ENCODE assay signal across 15 cellular contexts in genomic region chr7:92715963-92716362, GRCh38.
"Had no signal": no experiment of that assay in that cellular context is flagged by ENCODE, and none has a peak within 500 bp of the region (broad histone marks: within the 10 kb centered on the region; RNA-seq: fewer than 3 reads in every experiment).

No MANE protein-coding gene starts in this region.

- H3K4me1 Mint-ChIP-seq: nephron progenitor cell had no signal

- H3K27me3 Mint-ChIP-seq: activated CD4-positive, alpha-beta T cell treated with anti-CD3 and anti-CD28 coated beads for 36 hours; activated CD8-positive, alpha-beta T cell treated with anti-CD3 and anti-CD28 coated beads for 36 hours; memory B cell; T-cell had no signal

- H3K4me3 ChIP-seq: left lung, pancreas, thyroid gland had no signal

- DNase-seq: activated CD4-positive, alpha-beta T cell treated with anti-CD3 and anti-CD28 coated beads for 36 hours; activated CD8-positive, alpha-beta memory T cell treated with anti-CD3 and anti-CD28 coated beads, Interleukin-2, amount 50 U/mL, for 4 hours; activated CD8-positive, alpha-beta T cell treated with anti-CD3 and anti-CD28 coated beads for 36 hours; activated naive CD4-positive, alpha-beta T cell treated with anti-CD3 and anti-CD28 coated beads, Interleukin-2, amount 50 U/mL, for 16 hours; foreskin keratinocyte; left lung; nephron progenitor cell; pancreas; stimulated activated CD4-positive, alpha-beta T cell treated with anti-CD3 and anti-CD28 coated beads, Interleukin-15, amount 100 ng/mL, for 24 hours; stimulated activated CD4-positive, alpha-beta T cell treated with anti-CD3 and anti-CD28 coated beads, Interleukin-4, amount 100 ng/mL, for 24 hours; T-cell; thyroid gland; WERI-Rb-1 had no signal

- H3K4me3 Mint-ChIP-seq: activated CD4-positive, alpha-beta T cell treated with anti-CD3 and anti-CD28 coated beads for 36 hours; activated CD8-positive, alpha-beta T cell treated with anti-CD3 and anti-CD28 coated beads for 36 hours; activated T-helper 1 cell treated with anti-CD3 and anti-CD28 coated beads, Interleukin-12 subunit alpha, Interleukin-12 subunit beta, Interleukin-2, Interleukin-4 antibody, amounts not matched to agents 30 ng/mL and 10 ng/mL and 1 ng/mL, durations not matched to agents 14 hours and 24 hours and 36 hours; memory B cell; nephron progenitor cell; T-cell had no signal

- H3K27ac ChIP-seq: foreskin keratinocyte, left lung, WERI-Rb-1 had no signal

- H3K27me3 ChIP-seq: foreskin keratinocyte, left lung, pancreas, thyroid gland had no signal

- H3K9me3 ChIP-seq: left lung, pancreas, thyroid gland had no signal

- H3K36me3 ChIP-seq: left lung, pancreas, thyroid gland, WERI-Rb-1 had no signal

- H3K27ac Mint-ChIP-seq: activated CD4-positive, alpha-beta T cell treated with anti-CD3 and anti-CD28 coated beads for 36 hours; activated CD8-positive, alpha-beta T cell treated with anti-CD3 and anti-CD28 coated beads for 36 hours; memory B cell; nephron progenitor cell; T-cell had no signal

- ATAC-seq: activated CD4-positive, alpha-beta T cell treated with anti-CD3 and anti-CD28 coated beads for 36 hours; activated CD8-positive, alpha-beta T cell treated with anti-CD3 and anti-CD28 coated beads for 36 hours; foreskin keratinocyte; left lung; pancreas; T-cell had no signal

- H3K9me3 Mint-ChIP-seq: activated CD8-positive, alpha-beta T cell treated with anti-CD3 and anti-CD28 coated beads for 36 hours; activated T-helper 1 cell treated with anti-CD3 and anti-CD28 coated beads, Interleukin-12 subunit alpha, Interleukin-12 subunit beta, Interleukin-2, Interleukin-4 antibody, amounts not matched to agents 30 ng/mL and 10 ng/mL and 1 ng/mL, durations not matched to agents 14 hours and 24 hours and 36 hours; memory B cell; nephron progenitor cell; T-cell had no signal
